ENCODE assay signal across 1 cellular context in genomic region chr9:122346478-122347347, GRCh38.
TF ChIP-seq lines count a peak whose summit lies in the region.

No MANE protein-coding gene starts in this region.

TF ChIP-seq in H1, 55 proteins besides CTCF, POLR2A, EP300 and RAD21 (continued from another document):
- no peak for TF ChIP-seq SP2 (IDR thresholded peaks at IDR 0.05; ENCODE audit: low read length)
- no peak; the same call in 1 of the 2 replicates for TF ChIP-seq BACH1 (IDR thresholded peaks at IDR 0.05; ENCODE audit: low read length)
- no peak; the same call in 1 of the 2 replicates for TF ChIP-seq PHF8 (conservative IDR thresholded peaks at IDR 0.05; ENCODE audit: low read depth, low read length)
- no peak for TF ChIP-seq ATF2 (IDR thresholded peaks at IDR 0.05; ENCODE audit: low read length)
- no peak for TF ChIP-seq SP1 (IDR thresholded peaks at IDR 0.05; ENCODE audit: low read depth, low read length)
- peak; percentile 55 for TF ChIP-seq SUZ12 (IDR thresholded peaks at IDR 0.05; ENCODE audit: low read length)
- TF ChIP-seq POU5F1 (IDR thresholded peaks at IDR 0.05; ENCODE audit: low read depth, low read length) = no peak
- TF ChIP-seq TBP (IDR thresholded peaks at IDR 0.05; ENCODE audit: low read depth, low read length) = no peak
- no peak; a peak in 1 of 4 replicates for TF ChIP-seq SIN3A (conservative IDR thresholded peaks at IDR 0.05 in 1 of 2, IDR thresholded peaks at IDR 0.05 in 1 of 2; ENCODE audit: low read depth in 1 of 2, low read length in 2 of 2)
- TF ChIP-seq MAX (IDR thresholded peaks at IDR 0.05) = peak; percentile 96
- no peak for TF ChIP-seq NRF1 (IDR thresholded peaks at IDR 0.05; ENCODE audit: low read depth, low read length)
- TF ChIP-seq FOSL1 (IDR thresholded peaks at IDR 0.05; ENCODE audit: insufficient read depth, low read depth, low read length) = no peak
- no peak for TF ChIP-seq CTBP2 (IDR thresholded peaks at IDR 0.05; ENCODE audit: borderline replicate concordance, insufficient read depth, insufficient read length, low read length)
- TF ChIP-seq JUND (IDR thresholded peaks at IDR 0.05; ENCODE audit: low read length) = no peak
- TF ChIP-seq CBX5 (IDR thresholded peaks at IDR 0.05; ENCODE audit: low read depth, low read length) = no peak
- no peak for TF ChIP-seq SRF (IDR thresholded peaks at IDR 0.05; ENCODE audit: low read depth, low read length)
- TF ChIP-seq NANOG (IDR thresholded peaks at IDR 0.05; ENCODE audit: insufficient read depth, low read depth, low read length, poor library complexity, severe bottlenecking) = no peak
- no peak for TF ChIP-seq CEBPB (IDR thresholded peaks at IDR 0.05; ENCODE audit: low read depth, low read length)
- TF ChIP-seq POLR2AphosphoS5 (IDR thresholded peaks at IDR 0.05; ENCODE audit: low read depth, low read length) = no peak
- no peak for TF ChIP-seq CHD1 (IDR thresholded peaks at IDR 0.05; ENCODE audit: low read depth, low read length)
- TF ChIP-seq ATF3 (IDR thresholded peaks at IDR 0.05; ENCODE audit: insufficient read depth, low read depth, low read length) = no peak
- TF ChIP-seq USF2 (IDR thresholded peaks at IDR 0.05; ENCODE audit: low read length) = 0 out of 2 replicates have a peak, but pooled peaks have one; percentile 11
- no peak for TF ChIP-seq SAP30 (IDR thresholded peaks at IDR 0.05; ENCODE audit: insufficient read depth, insufficient replicate concordance, low read length)
- no peak for TF ChIP-seq CHD7 (IDR thresholded peaks at IDR 0.05; ENCODE audit: insufficient replicate concordance, low read length)
- no peak for TF ChIP-seq TAF7 (optimal IDR thresholded peaks at IDR 0.05; ENCODE audit: borderline replicate concordance, low read depth, low read length)
- TF ChIP-seq RNF2 (IDR thresholded peaks at IDR 0.05; ENCODE audit: borderline replicate concordance, low read depth, low read length, missing control alignments, poor library complexity, severe bottlenecking) = no peak
- no peak for TF ChIP-seq GABPA (IDR thresholded peaks at IDR 0.05; ENCODE audit: borderline replicate concordance, insufficient read depth, low read length)
- no peak for TF ChIP-seq MAFK (IDR thresholded peaks at IDR 0.05; ENCODE audit: low read depth, low read length)
- no peak for TF ChIP-seq GTF2F1 (IDR thresholded peaks at IDR 0.05; ENCODE audit: borderline replicate concordance, low read depth, low read length)
- peak; percentile 77 for TF ChIP-seq RBBP5 (IDR thresholded peaks at IDR 0.05; ENCODE audit: borderline replicate concordance, low read depth, low read length)
- TF ChIP-seq E2F6 (IDR thresholded peaks at IDR 0.05) = peak; percentile 82
- no peak for TF ChIP-seq SIX5 (IDR thresholded peaks at IDR 0.05; ENCODE audit: low read depth, low read length)
